13 cellular contexts compared by ENCODE assay signal in the genomic region with DNA sequence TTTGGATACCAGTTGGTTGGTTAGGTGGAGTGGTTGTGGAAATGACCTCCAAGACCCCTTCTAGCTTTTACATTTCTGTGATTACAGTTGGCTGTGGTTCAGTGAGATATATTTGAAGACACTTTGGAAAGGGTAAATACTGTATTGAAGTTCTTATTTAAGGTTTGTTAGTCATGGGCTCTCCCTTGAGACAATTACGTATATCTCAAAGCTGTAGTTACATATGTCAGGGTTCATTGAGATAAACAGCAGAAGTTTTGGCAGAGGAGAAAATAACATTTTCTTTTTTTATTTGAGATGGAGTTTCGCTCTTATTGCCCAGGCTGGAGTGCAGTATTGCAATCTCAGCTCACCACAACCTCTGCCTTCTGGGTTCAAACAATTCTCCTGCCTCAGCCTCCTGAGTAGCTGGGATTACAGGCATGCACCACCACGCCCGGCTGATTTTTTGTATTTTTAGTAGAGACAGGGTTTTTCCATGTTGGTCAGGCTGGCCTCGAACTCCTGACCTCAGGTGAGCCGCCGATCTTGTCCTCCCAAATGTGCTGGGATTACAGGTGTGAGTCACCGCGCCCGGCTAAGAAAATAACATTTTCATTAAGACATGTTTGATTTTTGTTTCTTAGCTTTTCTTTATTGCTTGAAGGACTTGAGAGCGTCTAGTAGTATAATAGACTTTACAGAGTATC. TPM values are rescaled to one million over a fixed set of nuclear protein-coding genes. Genes with fewer than 3 reads are reported as not detected.
DNase-seq lines count a peak whose midpoint lies in the region; ATAC-seq, FAIRE-seq and TF ChIP-seq lines count a peak whose summit lies in the region.
"Had no signal": no experiment of that assay in that cellular context is flagged by ENCODE, and none has a peak within 500 bp of the region (broad histone marks: within the 10 kb centered on the region; RNA-seq: fewer than 3 reads in every experiment).

No MANE protein-coding gene starts in this region.

- WGBS in HepG2 (ENCODE audit: low lambda C conversion rate) = 76% methylated on average over 11 of the region's 11 CpGs
- WGBS in right lobe of liver (ENCODE audit: insufficient coverage, low coverage, low lambda C conversion rate, missing lambda C conversion rate) = 85% methylated on average over 9 of the region's 11 CpGs
- WGBS in prostate gland = 77% methylated on average over 11 of the region's 11 CpGs

- H3K9ac ChIP-seq in HepG2 (ENCODE audit: insufficient read depth, low read depth, low read length) = peak overlapping the region; percentile 82
- no peak overlapping the region for H3K9ac ChIP-seq in iPS-18a (ENCODE audit: low read length)

- H3K4me3 ChIP-seq in HepG2 (replicated peaks in 1 of 3; ENCODE audit: insufficient read depth in 1 of 3, low read depth in 2 of 3, low read length in 3 of 3) = peak overlapping the region; percentile 80 to 89 (median 84); a peak in 4 of 6 replicates
- no peak overlapping the region for H3K4me3 ChIP-seq in right lobe of liver
- H3K4me3 ChIP-seq in iPS-18a (ENCODE audit: low read length) = peak overlapping the region; percentile 93
- peak overlapping the region; percentile 74 to 92 for H3K4me3 ChIP-seq in tibial artery
- H3K4me3 ChIP-seq in prostate gland = no peak overlapping the region

- CTCF ChIA-PET in HepG2 (lab: Yijun Ruan, JAX; ENCODE audit: low intra/inter-chr PET ratio, low total read pairs) = no interaction called here

- no peaks in the 10 kb centered on the region; a peak in 1 of 5 replicates for H3K36me3 ChIP-seq in HepG2 (replicated peaks in 1 of 2; ENCODE audit: control insufficient read depth in 1 of 2, insufficient read depth in 2 of 2, low read length in 2 of 2)
- H3K36me3 ChIP-seq in right lobe of liver = no peaks in the 10 kb centered on the region
- H3K36me3 ChIP-seq in iPS-18a (ENCODE audit: control insufficient read depth, low read depth, low read length) = no peaks in the 10 kb centered on the region
- peaks cover 0 to 3% (median 0%) of the 10 kb centered on the region in 3 donors for H3K36me3 ChIP-seq in tibial artery
- H3K36me3 ChIP-seq in prostate gland = no peaks in the 10 kb centered on the region

- TF ChIP-seq CTCF in HepG2 (CRISPR knock-in tag; IDR thresholded peaks at IDR 0.05) = no peak
- no peak for TF ChIP-seq CTCF in right lobe of liver (IDR thresholded peaks at IDR 0.05)
- TF ChIP-seq CTCF in tibial artery (IDR thresholded peaks at IDR 0.05) = no peak
- no peak for TF ChIP-seq CTCF in prostate gland (IDR thresholded peaks at IDR 0.05)

- DNase-seq in HepG2 (ENCODE audit: low spot score) (no peak), right lobe of liver (no peak), tibial artery (no peak), prostate gland (ENCODE audit: low spot score) (no peak), NCI-H2107 treated with DMSO at 0.1 percent for 48 hours (lab: John Stamatoyannopoulos, UW; ENCODE audit: unreplicated experiment) (no peak), KBM-7 (no peak)
- peak; percentile 48 to 49 for DNase-seq in activated CD4-positive, alpha-beta T cell treated with anti-CD3 and anti-CD28 coated beads, Interleukin-2, amount 50 U/mL, for 48 hours
- DNase-seq: activated effector memory CD4-positive, alpha-beta T cell treated with Interleukin-2 at 50 U/mL for 16 hours had no signal

- no peak for FAIRE-seq in HepG2 (lab: Jason Lieb, UNC)
- FAIRE-seq: endometrium had no signal

- ATAC-seq in HepG2 (no peak), right lobe of liver (no peak)

- TF ChIP-seq RAD21 in HepG2 (CRISPR knock-in tag; IDR thresholded peaks at IDR 0.05) = no peak

- no peaks in the 10 kb centered on the region; a peak in 1 of 5 replicates for H3K27me3 ChIP-seq in HepG2 (ENCODE audit: control insufficient read depth in 1 of 2, insufficient read depth in 2 of 2, low read length in 2 of 2)
- no peaks in the 10 kb centered on the region for H3K27me3 ChIP-seq in right lobe of liver
- no peaks in the 10 kb centered on the region for H3K27me3 ChIP-seq in iPS-18a (ENCODE audit: control insufficient read depth, insufficient read depth, low read length)
- no peaks in the 10 kb centered on the region for H3K27me3 ChIP-seq in tibial artery
- no peaks in the 10 kb centered on the region for H3K27me3 ChIP-seq in prostate gland (replicated peaks; ENCODE audit: insufficient read depth)

- H3K9me3 ChIP-seq in HepG2 (ENCODE audit: low read length) (no peaks in the 10 kb centered on the region), right lobe of liver (no peaks in the 10 kb centered on the region), iPS-18a (ENCODE audit: control insufficient read depth, low read depth, low read length) (no peaks in the 10 kb centered on the region), tibial artery (no peaks in the 10 kb centered on the region), prostate gland (no peaks in the 10 kb centered on the region)

- peaks cover 10% of the 10 kb centered on the region for H4K20me1 ChIP-seq in HepG2 (ENCODE audit: insufficient read depth, low read length)

- no peak overlapping the region for H2AFZ ChIP-seq in HepG2 (ENCODE audit: low read length)

- no peak for TF ChIP-seq POLR2A in HepG2 (IDR thresholded peaks at IDR 0.05; ENCODE audit: insufficient read depth in 1 of 2, low read depth in 2 of 2, low read length in 2 of 2)
- TF ChIP-seq POLR2A in right lobe of liver (IDR thresholded peaks at IDR 0.05) = no peak
- TF ChIP-seq POLR2A in prostate gland (IDR thresholded peaks at IDR 0.05) = no peak

- H3K4me1 ChIP-seq in HepG2 (ENCODE audit: insufficient read depth, low read length) (peaks cover 68% of the 10 kb centered on the region), right lobe of liver (peaks cover 0 to 35% (median 9%) of the 10 kb centered on the region in 4 donors), iPS-18a (ENCODE audit: control insufficient read depth, low read depth, low read length) (peaks cover 9% of the 10 kb centered on the region), tibial artery (peaks cover 0 to 61% (median 50%) of the 10 kb centered on the region in 4 donors), prostate gland (replicated peaks) (peaks cover 7% of the 10 kb centered on the region)

- H3K27ac ChIP-seq in HepG2 (ENCODE audit: extremely low read length, insufficient read depth, low read length) = no peak overlapping the region
- H3K27ac ChIP-seq in right lobe of liver = no peak overlapping the region
- no peak overlapping the region for H3K27ac ChIP-seq in iPS-18a (ENCODE audit: low read length)
- peak overlapping the region; percentile 27 to 41 for H3K27ac ChIP-seq in tibial artery
- H3K27ac ChIP-seq in prostate gland = no peak overlapping the region
- H3K27ac ChIP-seq: C4-2B had no signal

- TF ChIP-seq EP300 in HepG2 (IDR thresholded peaks at IDR 0.05; ENCODE audit: low read depth in 2 of 2, low read length in 2 of 2) = no peak
- no peak for TF ChIP-seq EP300 in HepG2 (CRISPR knock-in tag; IDR thresholded peaks at IDR 0.05; ENCODE audit: borderline replicate concordance)

- POLR2A ChIA-PET in HepG2 (lab: Yijun Ruan, JAX) = interaction anchor here (3.5 kb wide), 1 partner anchor 18 kb away, joined by 24 read pairs; no protein-coding TSS in a partner anchor

- H3K79me2 ChIP-seq in HepG2 (ENCODE audit: insufficient read depth, low read length) = peaks cover 80% of the 10 kb centered on the region

- intact Hi-C loops in HepG2 (cut with micrococcal nuclease; ENCODE audit: unreplicated experiment) (no loop called here), right lobe of liver (cut with DNase I) (no loop called here), tibial artery (cut with DNase I; ENCODE audit: low total_unique reads) (no loop called here), prostate gland (cut with DNase I) (no loop called here)

- no TSS peak for BruUV-seq in HepG2 (replicated peaks; lab: Mats Ljungman, UMichigan)

- in situ Hi-C loops in HepG2 (cut with HindIII; ENCODE audit: extremely low pct_ligation_motif_present, low pct_unique_long_range_greater_than_20kb) = no loop called here
- in situ Hi-C loops in KBM-7 (cut with MboI; ENCODE audit: low pct_unique_long_range_greater_than_20kb, low sequenced_read_pairs) = no loop called here

- peak overlapping the region; percentile 96 for H3K4me2 ChIP-seq in HepG2 (ENCODE audit: low read depth, low read length)

RNA-seq across cellular contexts. Expression of a gene that starts 1.9 kb away (rescaled TPM):
- total RNA-seq in HepG2 (2016; rRNA removed; fragmentation: Illumina TruSeq; extraction: Trizol) (18.9 and 28.6 TPM in 2 replicates), right lobe of liver (10 to 100 TPM; 14.8 to 23.7 (median 18.9) TPM), prostate gland (10 to 100 TPM; 32.4 to 48.0 TPM)
- 8.5 and 9.6 TPM in 2 replicates for total RNA-seq in HepG2 (2016; cell fraction: cytosol; rRNA removed; fragmentation: Illumina TruSeq; extraction: Trizol; ENCODE audit: low read depth)
- 16.8 and 27.6 TPM in 2 replicates for total RNA-seq in HepG2 (2016; cell fraction: insoluble cytoplasmic fraction; rRNA removed; fragmentation: Illumina TruSeq; extraction: Trizol)
- 14.5 and 17.2 TPM in 2 replicates for total RNA-seq in HepG2 (2016; cell fraction: membrane; rRNA removed; fragmentation: Illumina TruSeq; extraction: Trizol)
- 42.0 and 47.9 TPM in 2 replicates for total RNA-seq in HepG2 (2016; cell fraction: nucleus; rRNA removed; fragmentation: Illumina TruSeq; extraction: Trizol)
- 41.9 and 44.3 TPM in 2 replicates for polyA plus RNA-seq in HepG2 (2011; rRNA removed)
- 25.0 and 29.9 TPM in 2 replicates for polyA plus RNA-seq in HepG2 (2011; cell fraction: cytosol; rRNA removed)
- 100 and 122 TPM in 2 replicates for polyA plus RNA-seq in HepG2 (2011; cell fraction: nucleus; rRNA removed)
- polyA plus RNA-seq in HepG2 (2012) = 30.5 and 30.7 TPM in 2 replicates
- polyA plus RNA-seq in HepG2 (2016; cell fraction: cytosol; fragmentation: Illumina TruSeq; extraction: Trizol; ENCODE audit: low read depth) = 6.6 and 7.8 TPM in 2 replicates
- polyA plus RNA-seq in HepG2 (2016; cell fraction: insoluble cytoplasmic fraction; fragmentation: Illumina TruSeq; extraction: Trizol; ENCODE audit: low read depth) = 16.9 and 18.4 TPM in 2 replicates
- 12.1 and 14.4 TPM in 2 replicates for polyA plus RNA-seq in HepG2 (2016; cell fraction: membrane; fragmentation: Illumina TruSeq; extraction: Trizol; ENCODE audit: low read depth)
- 57.4 and 74.3 TPM in 2 replicates for polyA plus RNA-seq in HepG2 (2016; cell fraction: nucleus; fragmentation: Illumina TruSeq; extraction: Trizol; ENCODE audit: insufficient read depth, low read depth)
- polyA minus RNA-seq in HepG2 (2011; rRNA and poly(A)+ RNA removed; ENCODE audit: low replicate concordance) = 76.8 and 102 TPM in 2 replicates
- polyA minus RNA-seq in HepG2 (2011; cell fraction: cytosol; rRNA and poly(A)+ RNA removed) = 13.9 and 20.8 TPM in 2 replicates
- 80.1 TPM in 2 replicates for polyA minus RNA-seq in HepG2 (2011; cell fraction: nucleus; rRNA and poly(A)+ RNA removed)

RNA-seq across cellular contexts. Expression of a gene that starts 2.3 kb away (rescaled TPM):
- 6.3 and 7.5 TPM in 2 replicates for total RNA-seq in HepG2 (2016; rRNA removed; fragmentation: Illumina TruSeq; extraction: Trizol)
- total RNA-seq in HepG2 (2016; cell fraction: cytosol; rRNA removed; fragmentation: Illumina TruSeq; extraction: Trizol; ENCODE audit: low read depth) = 3.3 and 3.9 TPM in 2 replicates
- total RNA-seq in HepG2 (2016; cell fraction: insoluble cytoplasmic fraction; rRNA removed; fragmentation: Illumina TruSeq; extraction: Trizol) = 6.2 and 8.6 TPM in 2 replicates
- 2.8 and 3.2 TPM in 2 replicates for total RNA-seq in HepG2 (2016; cell fraction: membrane; rRNA removed; fragmentation: Illumina TruSeq; extraction: Trizol)
- total RNA-seq in HepG2 (2016; cell fraction: nucleus; rRNA removed; fragmentation: Illumina TruSeq; extraction: Trizol) = 26.2 and 30.4 TPM in 2 replicates
- polyA plus RNA-seq in HepG2 (2011; rRNA removed) = 2.7 and 3.4 TPM in 2 replicates
- polyA plus RNA-seq in HepG2 (2011; cell fraction: cytosol; rRNA removed) = 1.9 and 2.0 TPM in 2 replicates
- 9.8 and 10.5 TPM in 2 replicates for polyA plus RNA-seq in HepG2 (2011; cell fraction: nucleus; rRNA removed)
- polyA plus RNA-seq in HepG2 (2012) = 1.8 and 3.0 TPM in 2 replicates
- polyA plus RNA-seq in HepG2 (2016; cell fraction: cytosol; fragmentation: Illumina TruSeq; extraction: Trizol; ENCODE audit: low read depth) = 0.81 and 1.0 TPM in 2 replicates
- 3.4 and 3.6 TPM in 2 replicates for polyA plus RNA-seq in HepG2 (2016; cell fraction: insoluble cytoplasmic fraction; fragmentation: Illumina TruSeq; extraction: Trizol; ENCODE audit: low read depth)
- 0.71 and 2.2 TPM in 2 replicates for polyA plus RNA-seq in HepG2 (2016; cell fraction: membrane; fragmentation: Illumina TruSeq; extraction: Trizol; ENCODE audit: low read depth)
- 7.4 and 7.6 TPM in 2 replicates for polyA plus RNA-seq in HepG2 (2016; cell fraction: nucleus; fragmentation: Illumina TruSeq; extraction: Trizol; ENCODE audit: insufficient read depth, low read depth)
- 11.7 and 28.4 TPM in 2 replicates for polyA minus RNA-seq in HepG2 (2011; rRNA and poly(A)+ RNA removed; ENCODE audit: low replicate concordance)
- polyA minus RNA-seq in HepG2 (2011; cell fraction: cytosol; rRNA and poly(A)+ RNA removed) = 2.0 and 3.7 TPM in 2 replicates
- 40.4 and 41.6 TPM in 2 replicates for polyA minus RNA-seq in HepG2 (2011; cell fraction: nucleus; rRNA and poly(A)+ RNA removed)
- total RNA-seq in right lobe of liver = 1 to 10 TPM in 5 of 6 experiments, under 1 TPM in 1; 0.74 to 4.1 (median 2.2) TPM
- total RNA-seq in prostate gland = 1 to 10 TPM; 4.9 to 7.7 TPM

RNA-seq across cellular contexts. Expression of a gene that starts 52.4 kb away (rescaled TPM):
- total RNA-seq in HepG2 (2016; rRNA removed; fragmentation: Illumina TruSeq; extraction: Trizol) = not detected in 2 replicates
- total RNA-seq in HepG2 (2016; cell fraction: cytosol; rRNA removed; fragmentation: Illumina TruSeq; extraction: Trizol; ENCODE audit: low read depth) = not detected in 2 replicates
- total RNA-seq in HepG2 (2016; cell fraction: insoluble cytoplasmic fraction; rRNA removed; fragmentation: Illumina TruSeq; extraction: Trizol) = not detected in 2 replicates
- not detected in 2 replicates for total RNA-seq in HepG2 (2016; cell fraction: membrane; rRNA removed; fragmentation: Illumina TruSeq; extraction: Trizol)
- not detected in 2 replicates for total RNA-seq in HepG2 (2016; cell fraction: nucleus; rRNA removed; fragmentation: Illumina TruSeq; extraction: Trizol)
- not detected in 2 replicates for polyA plus RNA-seq in HepG2 (2011; rRNA removed)
- not detected in 2 replicates for polyA plus RNA-seq in HepG2 (2011; cell fraction: cytosol; rRNA removed)
- polyA plus RNA-seq in HepG2 (2011; cell fraction: nucleus; rRNA removed) = not detected in 2 replicates
- not detected in 2 replicates for polyA plus RNA-seq in HepG2 (2012)
- polyA plus RNA-seq in HepG2 (2016; cell fraction: cytosol; fragmentation: Illumina TruSeq; extraction: Trizol; ENCODE audit: low read depth) = not detected in 2 replicates
- polyA plus RNA-seq in HepG2 (2016; cell fraction: insoluble cytoplasmic fraction; fragmentation: Illumina TruSeq; extraction: Trizol; ENCODE audit: low read depth) = not detected in 2 replicates
- not detected in 2 replicates for polyA plus RNA-seq in HepG2 (2016; cell fraction: membrane; fragmentation: Illumina TruSeq; extraction: Trizol; ENCODE audit: low read depth)
- not detected in 2 replicates for polyA plus RNA-seq in HepG2 (2016; cell fraction: nucleus; fragmentation: Illumina TruSeq; extraction: Trizol; ENCODE audit: insufficient read depth, low read depth)
- polyA minus RNA-seq in HepG2 (2011; rRNA and poly(A)+ RNA removed; ENCODE audit: low replicate concordance) = not detected in 2 replicates
- polyA minus RNA-seq in HepG2 (2011; cell fraction: cytosol; rRNA and poly(A)+ RNA removed) = not detected in 2 replicates
- polyA minus RNA-seq in HepG2 (2011; cell fraction: nucleus; rRNA and poly(A)+ RNA removed) = not detected in 2 replicates
- total RNA-seq in right lobe of liver = not detected
- total RNA-seq in prostate gland = not detected
- total RNA-seq: LHCN-M2, posterior vena cava had no signal

Comparison
In these comparisons a context has a peak if more than half of its experiments do, and no peak if none do; other contexts are left out.
1. H3K4me3 ChIP-seq: peak in HepG2 (3 of 3), iPS-18a (single experiment) and tibial artery (2 of 2); none in right lobe of liver (0 of 3) and prostate gland (0 of 2).
2. DNase-seq: peak in activated CD4-positive, alpha-beta T cell treated with anti-CD3 and anti-CD28 coated beads, Interleukin-2, amount 50 U/mL, for 48 hours (2 of 2); none in HepG2 (single experiment), right lobe of liver (0 of 3), tibial artery (0 of 2), prostate gland (single experiment), NCI-H2107 treated with DMSO at 0.1 percent for 48 hours (single experiment) and KBM-7 (single experiment).
3. H3K27ac ChIP-seq: peak in tibial artery (2 of 2); none in HepG2 (single experiment), right lobe of liver (0 of 3), iPS-18a (single experiment) and prostate gland (0 of 2).